ENCODE assay signal across 24 cellular contexts in the genomic region with DNA sequence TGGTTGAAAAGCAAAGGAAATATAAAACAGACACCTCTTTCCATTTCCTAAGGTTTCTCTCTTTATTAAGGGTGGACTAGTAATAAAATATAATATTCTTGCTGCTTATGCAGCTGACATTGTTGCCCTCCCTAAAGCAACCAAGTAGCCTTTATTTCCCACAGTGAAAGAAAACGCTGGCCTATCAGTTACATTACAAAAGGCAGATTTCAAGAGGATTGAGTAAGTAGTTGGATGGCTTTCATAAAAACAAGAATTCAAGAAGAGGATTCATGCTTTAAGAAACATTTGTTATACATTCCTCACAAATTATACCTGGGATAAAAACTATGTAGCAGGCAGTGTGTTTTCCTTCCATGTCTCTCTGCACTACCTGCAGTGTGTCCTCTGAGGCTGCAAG.
"Had no signal": no experiment of that assay in that cellular context is flagged by ENCODE, and none has a peak within 500 bp of the region (broad histone marks: within the 10 kb centered on the region; RNA-seq: fewer than 3 reads in every experiment).

No MANE protein-coding gene starts in this region.

- H3K4me2 ChIP-seq: neural progenitor cell, smooth muscle cell had no signal

- ATAC-seq: heart right ventricle; left colon; left lung; lower lobe of right lung; naive thymus-derived CD8-positive, alpha-beta T cell; right lobe of liver; stimulated activated naive B cell treated with anti-CD40 and anti-IgM and Interleukin-4, amounts not matched to agents 10 μg/mL and 1 μg/mL and 100 μg/mL, for 72 hours; stimulated activated naive CD8-positive, alpha-beta T cell treated with anti-CD3 and anti-CD28 coated beads, Interleukin-15, Interleukin-2, amounts not matched to agents 100 U/mL and 50 U/mL, for 24 hours; upper lobe of right lung had no signal

- H3K27ac ChIP-seq: heart right ventricle, left lung, lower lobe of right lung, neural progenitor cell, ovary, right atrium auricular region, right lobe of liver, stomach, testis, tibial artery, upper lobe of right lung had no signal

- H3K27me3 ChIP-seq: heart right ventricle, left lung, neural progenitor cell, ovary, right atrium auricular region, right lobe of liver, stomach, testis, tibial artery, upper lobe of right lung had no signal

- DNase-seq: heart right ventricle; hippocampal formation; immature natural killer cell; kidney; left colon; left lung; lower lobe of right lung; mammary epithelial cell; mesenchymal stem cell; naive thymus-derived CD8-positive, alpha-beta T cell; nephron progenitor cell; ovary; right lobe of liver; stimulated activated CD4-positive, alpha-beta T cell treated with anti-CD3 and anti-CD28 coated beads, Interleukin-1b, Interleukin-23, amount 100 ng/mL, for 48 hours; stimulated activated CD4-positive, alpha-beta T cell treated with anti-CD3 and anti-CD28 coated beads, Interleukin-4, amount 100 ng/mL, for 1 hour; stimulated activated naive B cell treated with anti-CD40 and anti-IgM and Interleukin-4, amounts not matched to agents 10 μg/mL and 1 μg/mL and 100 μg/mL, for 72 hours; stimulated activated naive CD8-positive, alpha-beta T cell treated with anti-CD3 and anti-CD28 coated beads, Interleukin-15, Interleukin-2, amounts not matched to agents 100 U/mL and 50 U/mL, for 24 hours; stomach; testis; tibial artery; upper lobe of right lung had no signal

- H3K9ac ChIP-seq: neural progenitor cell had no signal

- H3K36me3 ChIP-seq: neural progenitor cell, ovary had no signal

- H3K9me3 ChIP-seq: heart right ventricle, left lung, lower lobe of right lung, ovary, right atrium auricular region, right lobe of liver, stomach, testis, tibial artery, upper lobe of right lung had no signal

- H3K4me3 ChIP-seq: heart right ventricle, left lung, lower lobe of right lung, neural progenitor cell, ovary, right atrium auricular region, right lobe of liver, smooth muscle cell, stomach, testis, tibial artery, upper lobe of right lung had no signal

- H3K4me1 ChIP-seq: left lung, right atrium auricular region, right lobe of liver, testis, tibial artery had no signal

- H2AFZ ChIP-seq: neural progenitor cell had no signal
